Comparison of ENCODE assay signal across 18 cellular contexts in genomic region chr1:48693180-48693579, GRCh38.
DNase-seq lines count a peak whose midpoint lies in the region; ATAC-seq and TF ChIP-seq lines count a peak whose summit lies in the region.
"Had no signal": no experiment of that assay in that cellular context is flagged by ENCODE, and none has a peak within 500 bp of the region (broad histone marks: within the 10 kb centered on the region; RNA-seq: fewer than 3 reads in every experiment).

No MANE protein-coding gene starts in this region.

- intact Hi-C loops in gastrocnemius medialis (cut with DNase I; ENCODE audit: low total_unique reads): no loop called here

- no peak overlapping the region for H3K4me2 ChIP-seq in neuronal stem cell (ENCODE audit: insufficient read depth, low read length, poor library complexity, severe bottlenecking)

- no peak overlapping the region for H2BK12ac ChIP-seq in neuronal stem cell (ENCODE audit: low read length)

- no peak overlapping the region for H3K27ac ChIP-seq in neuronal stem cell (replicated peaks; ENCODE audit: low read length)
- H3K27ac ChIP-seq in gastrocnemius medialis: no peak overlapping the region
- H3K27ac ChIP-seq: GM23248 had no signal

- H3K36me3 ChIP-seq in neuronal stem cell (replicated peaks in 1 of 2; ENCODE audit: control insufficient read depth in 2 of 2, insufficient read depth in 2 of 2, low read length in 2 of 2): no peaks in the 10 kb centered on the region
- H3K36me3 ChIP-seq in gastrocnemius medialis: no peaks in the 10 kb centered on the region
- H3K36me3 ChIP-seq: MG63 had no signal

- WGBS in neuronal stem cell (ENCODE audit: extremely low coverage in 2 of 2, insufficient read length in 2 of 2, insufficient replicate concordance in 1 of 2), 2 donors: no CpG with 5 or more reads among the region's 11 CpGs

- in situ Hi-C loops in gastrocnemius medialis (cut with MboI; ENCODE audit: low sequenced_read_pairs in 4 of 4): loop anchor here in 3 of 4 donors (10.0 to 25.0 kb wide), 4 partner anchors 118 to 1644 kb away; no protein-coding TSS in a partner anchor

- H2BK120ac ChIP-seq in neuronal stem cell (ENCODE audit: low read depth, low read length): no peak overlapping the region

- H2AFZ ChIP-seq in neuronal stem cell (ENCODE audit: low read length): no peak overlapping the region
- H2AFZ ChIP-seq: GM23248 had no signal

- DNase-seq in NCI-H748 (lab: John Stamatoyannopoulos, UW; ENCODE audit: unreplicated experiment): peak; percentile 48
- no peak for DNase-seq in NCI-H748 treated with DMSO at 0.1 percent for 48 hours (lab: John Stamatoyannopoulos, UW)
- peak; percentile 56 for DNase-seq in NCI-H69 (lab: John Stamatoyannopoulos, UW)
- DNase-seq in epithelial cell of esophagus (ENCODE audit: low read depth): peak; percentile 16
- no peak for DNase-seq in neuronal stem cell (ENCODE audit: low spot score)
- DNase-seq in NCI-H1436 treated with DMSO at 0.1 percent for 48 hours (lab: John Stamatoyannopoulos, UW): no peak
- no peak for DNase-seq in gastrocnemius medialis
- DNase-seq: DMS153, GM23248, H9, KBM-7, NCI-H1694 treated with DMSO at 0.1 percent for 48 hours, NCI-H2171, NCI-H226, NCI-H510A, RPMI8226, SHP77 had no signal

- no peaks in the 10 kb centered on the region for H3K79me1 ChIP-seq in neuronal stem cell (ENCODE audit: low read depth, low read length)

- H3K9ac ChIP-seq in neuronal stem cell (ENCODE audit: low read depth, low read length, poor library complexity): no peak overlapping the region
- H3K9ac ChIP-seq: GM23248 had no signal

- no peak overlapping the region for H3K4ac ChIP-seq in neuronal stem cell (ENCODE audit: low read length)

- H3K4me3 ChIP-seq in epithelial cell of esophagus (ENCODE audit: low read length): no peak overlapping the region
- no peak overlapping the region for H3K4me3 ChIP-seq in neuronal stem cell (ENCODE audit: low read length in 2 of 2)
- H3K4me3 ChIP-seq in gastrocnemius medialis: no peak overlapping the region
- H3K4me3 ChIP-seq: GM23248, MG63 had no signal

- TF ChIP-seq POLR2A in gastrocnemius medialis (IDR thresholded peaks at IDR 0.05): no peak

- no peaks in the 10 kb centered on the region for H3K4me1 ChIP-seq in neuronal stem cell (ENCODE audit: control insufficient read depth in 2 of 2, insufficient read depth in 1 of 2, low read depth in 1 of 2, low read length in 2 of 2)
- no peaks in the 10 kb centered on the region for H3K4me1 ChIP-seq in gastrocnemius medialis

- no peak overlapping the region for H4K91ac ChIP-seq in neuronal stem cell (ENCODE audit: low read depth, low read length, poor library complexity)

- H3K9me3 ChIP-seq in neuronal stem cell (replicated peaks in 1 of 2; ENCODE audit: control insufficient read depth in 2 of 2, insufficient read depth in 1 of 2, low read depth in 1 of 2, low read length in 2 of 2) (no peaks in the 10 kb centered on the region), gastrocnemius medialis (no peaks in the 10 kb centered on the region)
- H3K9me3 ChIP-seq: MG63 had no signal

- no peak overlapping the region for H3K14ac ChIP-seq in neuronal stem cell (ENCODE audit: low read length)

- no peak overlapping the region for H2BK15ac ChIP-seq in neuronal stem cell (ENCODE audit: low read length)

- no peak overlapping the region for H2BK5ac ChIP-seq in neuronal stem cell (ENCODE audit: low read length)

- peak overlapping the region; percentile 22 for H3K18ac ChIP-seq in neuronal stem cell (ENCODE audit: low read length)

- H3K23ac ChIP-seq in neuronal stem cell (ENCODE audit: low read depth, low read length, poor library complexity): no peak overlapping the region

- TF ChIP-seq CTCF in epithelial cell of esophagus (IDR thresholded peaks at IDR 0.05; ENCODE audit: insufficient read depth, low read depth, low read length, missing control alignments) (no peak), gastrocnemius medialis (IDR thresholded peaks at IDR 0.05 in 4 of 5, conservative IDR thresholded peaks at IDR 0.05 in 1 of 5) (no peak)

- no peak for ATAC-seq in gastrocnemius medialis

- peaks cover 0 to 37% (median 0%) of the 10 kb centered on the region in 3 experiments for H3K27me3 ChIP-seq in neuronal stem cell (ENCODE audit: control insufficient read depth in 3 of 3, insufficient read depth in 3 of 3, low read depth in 1 of 3, low read length in 3 of 3)
- H3K27me3 ChIP-seq in gastrocnemius medialis: peaks cover 0 to 9% (median 7%) of the 10 kb centered on the region in 3 donors
- H3K27me3 ChIP-seq: MG63 had no signal

- no peak overlapping the region for H4K8ac ChIP-seq in neuronal stem cell (ENCODE audit: low read depth, low read length)

- no peak overlapping the region for H2AK5ac ChIP-seq in neuronal stem cell (ENCODE audit: low read depth, low read length)

Comparison
In these comparisons a context has a peak if more than half of its experiments do, and no peak if none do; other contexts are left out.
1. DNase-seq: peak in NCI-H748 (single experiment), NCI-H69 (single experiment) and epithelial cell of esophagus (single experiment); none in NCI-H748 treated with DMSO at 0.1 percent for 48 hours (single experiment), neuronal stem cell (single experiment), NCI-H1436 treated with DMSO at 0.1 percent for 48 hours (single experiment) and gastrocnemius medialis (0 of 2).